10 cellular contexts compared by ENCODE assay signal in genomic region chr20:62137478-62138203, GRCh38. TPM values are rescaled to one million over a fixed set of nuclear protein-coding genes. Genes with fewer than 3 reads are reported as not detected.
DNase-seq lines count a peak whose midpoint lies in the region; ATAC-seq and TF ChIP-seq lines count a peak whose summit lies in the region.
"Had no signal": no experiment of that assay in that cellular context is flagged by ENCODE, and none has a peak within 500 bp of the region (broad histone marks: within the 10 kb centered on the region; RNA-seq: fewer than 3 reads in every experiment).

No MANE protein-coding gene starts in this region.

- peaks cover 42 to 46% of the 10 kb centered on the region in 2 donors for H3K4me1 ChIP-seq in gastrocnemius medialis

- TF ChIP-seq CTCF in coronary artery (IDR thresholded peaks at IDR 0.05) (no peak), gastrocnemius medialis (IDR thresholded peaks at IDR 0.05 in 4 of 5, conservative IDR thresholded peaks at IDR 0.05 in 1 of 5) (no peak)

- POLR2A ChIA-PET in T-cell (lab: Charles Lee), result interaction anchor here in 1 of 2 donors (0.7 kb wide), 1 partner anchor 13 kb away, joined by 5 read pairs; no protein-coding TSS in a partner anchor

- no peaks in the 10 kb centered on the region for H3K27me3 Mint-ChIP-seq in activated T-cell treated with anti-CD3 and anti-CD28 coated beads, Interleukin-2, amount 50 U/mL, for 24 hours
- no peaks in the 10 kb centered on the region for H3K27me3 Mint-ChIP-seq in T-cell

- intact Hi-C loops in gastrocnemius medialis (cut with DNase I; ENCODE audit: low total_unique reads), result no loop called here

- H3K36me3 ChIP-seq in gastrocnemius medialis (peaks cover 5 to 66% of the 10 kb centered on the region in 2 donors), H7 (replicated peaks; ENCODE audit: control insufficient read depth, insufficient read depth, low read length) (peaks cover 56% of the 10 kb centered on the region)

- no peaks in the 10 kb centered on the region for H3K9me3 Mint-ChIP-seq in activated T-cell treated with anti-CD3 and anti-CD28 coated beads, Interleukin-2, amount 50 U/mL, for 24 hours
- no peaks in the 10 kb centered on the region for H3K9me3 Mint-ChIP-seq in T-cell

- H3K4me3 Mint-ChIP-seq in activated T-cell treated with anti-CD3 and anti-CD28 coated beads, Interleukin-2, amount 50 U/mL, for 24 hours, result no peak overlapping the region
- H3K4me3 Mint-ChIP-seq in T-cell, result no peak overlapping the region

- H3K27ac ChIP-seq in coronary artery, result no peak overlapping the region
- H3K27ac ChIP-seq in gastrocnemius medialis, result peak overlapping the region; percentile 91 to 96 (median 95)
- H3K27ac ChIP-seq: PC-9 had no signal

- peaks cover 98% of the 10 kb centered on the region for H3K36me3 Mint-ChIP-seq in activated T-cell treated with anti-CD3 and anti-CD28 coated beads, Interleukin-2, amount 50 U/mL, for 24 hours (ENCODE audit: low read depth)
- H3K36me3 Mint-ChIP-seq in T-cell, result peaks cover 29% of the 10 kb centered on the region

- in situ Hi-C loops in gastrocnemius medialis (cut with MboI; ENCODE audit: low sequenced_read_pairs in 4 of 4), result loop anchor here in 2 of 4 donors (25.0 kb wide), 1 partner anchor 125 kb away; no protein-coding TSS in a partner anchor

- CTCF ChIA-PET in T-cell (lab: Charles Lee), result interaction anchor here (0.7 to 4.1 kb wide), 4 partner anchors 10 to 127 kb away, joined by 3 to 15 read pairs (median 6); no protein-coding TSS in a partner anchor

- peak overlapping the region; percentile 89 for H3K27ac Mint-ChIP-seq in activated T-cell treated with anti-CD3 and anti-CD28 coated beads, Interleukin-2, amount 50 U/mL, for 24 hours
- H3K27ac Mint-ChIP-seq in T-cell, result peak overlapping the region; percentile 36 to 59

- TF ChIP-seq POLR2A in gastrocnemius medialis (IDR thresholded peaks at IDR 0.05), result no peak

- DNase-seq in activated T-cell treated with anti-CD3 and anti-CD28 coated beads, Interleukin-2, amount 50 U/mL, for 24 hours, result no peak
- DNase-seq in activated T-cell treated with anti-CD3 and anti-CD28 coated beads for 4 hours, result no peak
- DNase-seq in T-cell, result no peak
- peak; percentile 66 for DNase-seq in coronary artery (ENCODE audit: low spot score)
- no peak for DNase-seq in gastrocnemius medialis
- DNase-seq in H7, result no peak
- DNase-seq: NCI-H524 treated with DMSO at 0.1 percent for 48 hours had no signal

- H3K4me3 ChIP-seq in coronary artery (no peak overlapping the region), gastrocnemius medialis (no peak overlapping the region), H7 (ENCODE audit: insufficient read depth, low read depth, low read length) (no peak overlapping the region)
- H3K4me3 ChIP-seq: PC-9 had no signal

- no peaks in the 10 kb centered on the region for H3K27me3 ChIP-seq in gastrocnemius medialis
- H3K27me3 ChIP-seq in H7 (ENCODE audit: control insufficient read depth, insufficient read depth, low read length), result no peaks in the 10 kb centered on the region

- peaks cover 65% of the 10 kb centered on the region for H3K4me1 Mint-ChIP-seq in activated T-cell treated with anti-CD3 and anti-CD28 coated beads, Interleukin-2, amount 50 U/mL, for 24 hours (ENCODE audit: low read depth)
- H3K4me1 Mint-ChIP-seq in T-cell, result peaks cover 39 to 47% (median 42%) of the 10 kb centered on the region in 3 donors

- no peaks in the 10 kb centered on the region for H3K9me3 ChIP-seq in gastrocnemius medialis

- no peak for ATAC-seq in T-cell (replicated peaks in 1 of 4)
- no peak for ATAC-seq in gastrocnemius medialis
- ATAC-seq in HG02970 (IDR thresholded peaks at IDR 0.05; ENCODE audit: low FRiP score, unreplicated experiment), result no peak
- no peak for ATAC-seq in GM21526 (IDR thresholded peaks at IDR 0.05; ENCODE audit: low FRiP score, unreplicated experiment)

RNA-seq across cellular contexts. Expression of gene PSMA7, which starts 5.6 kb away (rescaled TPM):
- total RNA-seq in T-cell, result 100 to 1,000 TPM; 136 to 233 (median 208) TPM
- total RNA-seq in gastrocnemius medialis, result 1,000 to 10,000 TPM in 2 of 4 donors, 100 to 1,000 TPM in 2; 632 to 1,338 (median 1,003) TPM
- total RNA-seq in H7 (2014; rRNA removed; shearing (Covaris generic)), result 413 and 501 TPM in 2 replicates

RNA-seq across cellular contexts. Expression of gene SS18L1, which starts 5.9 kb away (rescaled TPM):
- total RNA-seq in T-cell, result 10 to 100 TPM; 14.6 to 23.6 (median 19.4) TPM
- 10 to 100 TPM; 11.5 to 31.8 (median 16.9) TPM for total RNA-seq in gastrocnemius medialis
- total RNA-seq in H7 (2014; rRNA removed; shearing (Covaris generic)), result 15.1 and 25.1 TPM in 2 replicates

RNA-seq across cellular contexts. Expression of gene LSM14B, which starts 15.4 kb away (rescaled TPM):
- total RNA-seq in T-cell (10 to 100 TPM; 40.5 to 55.5 (median 54.4) TPM), gastrocnemius medialis (10 to 100 TPM; 28.0 to 52.5 (median 36.2) TPM)
- 67.6 and 68.6 TPM in 2 replicates for total RNA-seq in H7 (2014; rRNA removed; shearing (Covaris generic))

RNA-seq across cellular contexts. Expression of gene MTG2, which starts 45.2 kb away (rescaled TPM):
- total RNA-seq in T-cell (10 to 100 TPM; 21.1 to 51.9 (median 44.1) TPM), gastrocnemius medialis (10 to 100 TPM; 21.0 to 50.8 (median 29.3) TPM)
- 32.7 and 37.8 TPM in 2 replicates for total RNA-seq in H7 (2014; rRNA removed; shearing (Covaris generic))

Comparison
In these comparisons a context has a peak if more than half of its experiments do, and no peak if none do; other contexts are left out.
1. H3K27ac ChIP-seq: peak in gastrocnemius medialis (4 of 4); none in coronary artery (0 of 2).